In genomic region chr3:195532858-195533257, GRCh38 we compare ENCODE assay signal across 15 cellular contexts.
DNase-seq lines count a peak whose midpoint lies in the region; ATAC-seq and TF ChIP-seq lines count a peak whose summit lies in the region.
"Had no signal": no experiment of that assay in that cellular context is flagged by ENCODE, and none has a peak within 500 bp of the region (broad histone marks: within the 10 kb centered on the region; RNA-seq: fewer than 3 reads in every experiment).

No MANE protein-coding gene starts in this region.

- peak overlapping the region; percentile 12 for H3K4me3 Mint-ChIP-seq in activated naive CD4-positive, alpha-beta T cell treated with anti-CD3 and anti-CD28 coated beads, Interleukin-2, amount 50 U/mL, for 24 hours
- no peak overlapping the region for H3K4me3 Mint-ChIP-seq in activated naive CD8-positive, alpha-beta T cell treated with anti-CD3 and anti-CD28 coated beads, Interleukin-2, amount 50 U/mL, for 24 hours
- no peak overlapping the region for H3K4me3 Mint-ChIP-seq in stimulated activated memory B cell treated with anti-CD40 and anti-IgM and Interleukin-4, amounts not matched to agents 10 μg/mL and 1 μg/mL and 100 μg/mL, for 72 hours

- ATAC-seq in activated naive CD8-positive, alpha-beta T cell treated with anti-CD3 and anti-CD28 coated beads, Interleukin-2, amount 50 U/mL, for 24 hours: no peak
- no peak for ATAC-seq in stimulated activated memory B cell treated with anti-CD40 and anti-IgM and Interleukin-4, amounts not matched to agents 10 μg/mL and 1 μg/mL and 100 μg/mL, for 72 hours
- no peak for ATAC-seq in GM19463 (IDR thresholded peaks at IDR 0.05; ENCODE audit: unreplicated experiment)

- no peak overlapping the region for H3K9ac ChIP-seq in KMS-11

- H3K4me1 ChIP-seq in KMS-11 (ENCODE audit: low read depth, poor library complexity, severe bottlenecking): peaks cover 75% of the 10 kb centered on the region

- peaks cover 6% of the 10 kb centered on the region for H4K20me1 ChIP-seq in KMS-11 (ENCODE audit: insufficient read depth)

- H3K27ac Mint-ChIP-seq in activated naive CD4-positive, alpha-beta T cell treated with anti-CD3 and anti-CD28 coated beads, Interleukin-2, amount 50 U/mL, for 24 hours: peak overlapping the region; percentile 83
- H3K27ac Mint-ChIP-seq in activated naive CD8-positive, alpha-beta T cell treated with anti-CD3 and anti-CD28 coated beads, Interleukin-2, amount 50 U/mL, for 24 hours: peak overlapping the region; percentile 55
- peak overlapping the region; percentile 6 for H3K27ac Mint-ChIP-seq in stimulated activated memory B cell treated with anti-CD40 and anti-IgM and Interleukin-4, amounts not matched to agents 10 μg/mL and 1 μg/mL and 100 μg/mL, for 72 hours

- no peaks in the 10 kb centered on the region for H3K9me3 Mint-ChIP-seq in activated naive CD4-positive, alpha-beta T cell treated with anti-CD3 and anti-CD28 coated beads, Interleukin-2, amount 50 U/mL, for 24 hours
- peaks cover 8% of the 10 kb centered on the region for H3K9me3 Mint-ChIP-seq in activated naive CD8-positive, alpha-beta T cell treated with anti-CD3 and anti-CD28 coated beads, Interleukin-2, amount 50 U/mL, for 24 hours
- no peaks in the 10 kb centered on the region for H3K9me3 Mint-ChIP-seq in stimulated activated memory B cell treated with anti-CD40 and anti-IgM and Interleukin-4, amounts not matched to agents 10 μg/mL and 1 μg/mL and 100 μg/mL, for 72 hours

- no peaks in the 10 kb centered on the region for H3K27me3 Mint-ChIP-seq in activated naive CD4-positive, alpha-beta T cell treated with anti-CD3 and anti-CD28 coated beads, Interleukin-2, amount 50 U/mL, for 24 hours
- H3K27me3 Mint-ChIP-seq in activated naive CD8-positive, alpha-beta T cell treated with anti-CD3 and anti-CD28 coated beads, Interleukin-2, amount 50 U/mL, for 24 hours: no peaks in the 10 kb centered on the region
- no peaks in the 10 kb centered on the region for H3K27me3 Mint-ChIP-seq in stimulated activated memory B cell treated with anti-CD40 and anti-IgM and Interleukin-4, amounts not matched to agents 10 μg/mL and 1 μg/mL and 100 μg/mL, for 72 hours

- H3K79me2 ChIP-seq in KMS-11 (ENCODE audit: insufficient read depth, low read depth): peaks cover 96% of the 10 kb centered on the region

- peak overlapping the region; percentile 58 for H3K4me3 ChIP-seq in KMS-11 (IDR thresholded peaks at IDR 0.05; ENCODE audit: insufficient read depth, low read depth, low read length)
- H3K4me3 ChIP-seq: MG63 had no signal

- H3K36me3 ChIP-seq in KMS-11 (ENCODE audit: insufficient read depth): no peaks in the 10 kb centered on the region
- H3K36me3 ChIP-seq: MG63 had no signal

- H3K36me3 Mint-ChIP-seq in activated naive CD4-positive, alpha-beta T cell treated with anti-CD3 and anti-CD28 coated beads, Interleukin-2, amount 50 U/mL, for 24 hours: peaks cover 10% of the 10 kb centered on the region
- peaks cover 43% of the 10 kb centered on the region for H3K36me3 Mint-ChIP-seq in activated naive CD8-positive, alpha-beta T cell treated with anti-CD3 and anti-CD28 coated beads, Interleukin-2, amount 50 U/mL, for 24 hours (ENCODE audit: low read depth)
- H3K36me3 Mint-ChIP-seq in stimulated activated memory B cell treated with anti-CD40 and anti-IgM and Interleukin-4, amounts not matched to agents 10 μg/mL and 1 μg/mL and 100 μg/mL, for 72 hours: peaks cover 25% of the 10 kb centered on the region

- no peak overlapping the region for H2AFZ ChIP-seq in KMS-11 (ENCODE audit: low read depth)

- no peaks in the 10 kb centered on the region for H3K27me3 ChIP-seq in KMS-11 (ENCODE audit: insufficient read depth, low read depth)

- DNase-seq in activated naive CD4-positive, alpha-beta T cell treated with Interleukin-2 at 50 U/mL for 16 hours: no peak
- DNase-seq in activated naive CD8-positive, alpha-beta T cell treated with anti-CD3 and anti-CD28 coated beads, Interleukin-2, amount 50 U/mL, for 24 hours: no peak
- DNase-seq in NCI-H1092 treated with DMSO at 0.1 percent for 48 hours (lab: John Stamatoyannopoulos, UW) (no peak), NCI-H1417 treated with DMSO at 0.1 percent for 48 hours (lab: John Stamatoyannopoulos, UW) (no peak)
- DNase-seq: ACHN, H7, MG63, NCI-H1105 treated with DMSO at 0.1 percent for 48 hours, NCI-H187 treated with DMSO at 0.1 percent for 48 hours, NCI-H510A, SIG-M5 had no signal

- no peak for TF ChIP-seq CTCF in KMS-11 (conservative IDR thresholded peaks at IDR 0.05; ENCODE audit: low read depth, low read length)

- H3K4me1 Mint-ChIP-seq in activated naive CD4-positive, alpha-beta T cell treated with anti-CD3 and anti-CD28 coated beads, Interleukin-2, amount 50 U/mL, for 24 hours: peaks cover 89% of the 10 kb centered on the region
- H3K4me1 Mint-ChIP-seq in activated naive CD8-positive, alpha-beta T cell treated with anti-CD3 and anti-CD28 coated beads, Interleukin-2, amount 50 U/mL, for 24 hours: peaks cover 75% of the 10 kb centered on the region
- peaks cover 53% of the 10 kb centered on the region for H3K4me1 Mint-ChIP-seq in stimulated activated memory B cell treated with anti-CD40 and anti-IgM and Interleukin-4, amounts not matched to agents 10 μg/mL and 1 μg/mL and 100 μg/mL, for 72 hours

- peak overlapping the region; percentile 52 for H3K4me2 ChIP-seq in KMS-11

- H3K27ac ChIP-seq in KMS-11: peak overlapping the region; percentile 0; the same call in 1 of the 2 replicates

Comparison
In these comparisons a context has a peak if more than half of its experiments do, and no peak if none do; other contexts are left out.
1. H3K27ac Mint-ChIP-seq: peak in every context shown above with its lines; median percentile 83 in activated naive CD4-positive, alpha-beta T cell treated with anti-CD3 and anti-CD28 coated beads, Interleukin-2, amount 50 U/mL, for 24 hours; 55 in activated naive CD8-positive, alpha-beta T cell treated with anti-CD3 and anti-CD28 coated beads, Interleukin-2, amount 50 U/mL, for 24 hours; 6 in stimulated activated memory B cell treated with anti-CD40 and anti-IgM and Interleukin-4, amounts not matched to agents 10 μg/mL and 1 μg/mL and 100 μg/mL, for 72 hours.